9 cellular contexts compared by ENCODE assay signal in genomic region chr4:150717952-150718351, GRCh38.
"Had no signal": no experiment of that assay in that cellular context is flagged by ENCODE, and none has a peak within 500 bp of the region (broad histone marks: within the 10 kb centered on the region; RNA-seq: fewer than 3 reads in every experiment).

No MANE protein-coding gene starts in this region.

- H3K4me1 ChIP-seq: HAP-1 had no signal

- DNase-seq: GM23248, GOT3, H7, KBM-7 had no signal

- H3K4me3 Mint-ChIP-seq: IgD-negative memory B cell had no signal

- ATAC-seq: HCT116 had no signal

- H3K27ac ChIP-seq: GM23248, KMS-11 had no signal

- H3K4me3 ChIP-seq: GM23248, HAP-1 had no signal

- H3K36me3 ChIP-seq: HAP-1 had no signal

- H3K27me3 Mint-ChIP-seq: IgD-negative memory B cell had no signal

- FAIRE-seq: HTR-8/SVneo had no signal

- H3K9me3 ChIP-seq: HAP-1 had no signal

- H3K27ac Mint-ChIP-seq: IgD-negative memory B cell had no signal
